In the genomic region with DNA sequence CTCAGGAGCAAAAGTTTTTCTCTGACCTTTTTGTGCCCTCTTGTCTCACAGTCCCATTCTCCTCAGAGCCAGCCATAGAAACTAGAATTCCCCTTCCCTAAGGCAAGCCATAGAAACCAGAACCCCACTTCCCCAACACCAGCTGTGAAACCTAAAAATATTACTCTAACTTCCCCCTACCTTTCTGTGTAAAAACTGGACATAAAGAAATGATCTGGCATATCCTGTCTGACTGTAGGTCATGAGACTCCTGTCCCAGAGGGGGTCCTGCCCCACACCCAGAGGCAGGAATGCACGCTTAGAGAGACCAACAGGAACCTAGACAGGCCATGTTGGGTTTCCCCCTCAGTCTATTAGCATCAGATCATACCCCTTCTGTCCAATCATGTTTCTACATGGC, we compare ENCODE assay signal across 10 cellular contexts.
DNase-seq lines count a peak whose midpoint lies in the region; ATAC-seq lines count a peak whose summit lies in the region.
"Had no signal": no experiment of that assay in that cellular context is flagged by ENCODE, and none has a peak within 500 bp of the region (broad histone marks: within the 10 kb centered on the region; RNA-seq: fewer than 3 reads in every experiment).

No MANE protein-coding gene starts in this region.

- DNase-seq in CD1c-positive myeloid dendritic cell (ENCODE audit: extremely low spot score): peak; percentile 61
- DNase-seq in UCSD-AML1 (lab: John Stamatoyannopoulos, UW; ENCODE audit: unreplicated experiment): peak; percentile 15
- no peak for DNase-seq in AG08396 (ENCODE audit: low spot score)
- DNase-seq in NCI-H526 (lab: John Stamatoyannopoulos, UW): no peak
- DNase-seq in activated CD8-positive, alpha-beta memory T cell treated with anti-CD3 and anti-CD28 coated beads for 24 hours: no peak
- DNase-seq in T1000 (lab: John Stamatoyannopoulos, UW): no peak
- DNase-seq: activated CD4-positive, alpha-beta T cell treated with anti-CD3 and anti-CD28 coated beads for 1 hour; NCI-H2029 treated with DMSO at 0.1 percent for 48 hours had no signal

- ATAC-seq in GM19395 (IDR thresholded peaks at IDR 0.05; ENCODE audit: unreplicated experiment) (peak; percentile 70), HG02884 (IDR thresholded peaks at IDR 0.05; ENCODE audit: unreplicated experiment) (peak; percentile 83)

Comparison
In these comparisons a context has a peak if more than half of its experiments do, and no peak if none do; other contexts are left out.
1. DNase-seq: peak in CD1c-positive myeloid dendritic cell (single experiment) and UCSD-AML1 (single experiment); none in AG08396 (single experiment), NCI-H526 (0 of 2), activated CD8-positive, alpha-beta memory T cell treated with anti-CD3 and anti-CD28 coated beads for 24 hours (single experiment) and T1000 (single experiment).